ENCODE assay signal across 8 cellular contexts in the genomic region with DNA sequence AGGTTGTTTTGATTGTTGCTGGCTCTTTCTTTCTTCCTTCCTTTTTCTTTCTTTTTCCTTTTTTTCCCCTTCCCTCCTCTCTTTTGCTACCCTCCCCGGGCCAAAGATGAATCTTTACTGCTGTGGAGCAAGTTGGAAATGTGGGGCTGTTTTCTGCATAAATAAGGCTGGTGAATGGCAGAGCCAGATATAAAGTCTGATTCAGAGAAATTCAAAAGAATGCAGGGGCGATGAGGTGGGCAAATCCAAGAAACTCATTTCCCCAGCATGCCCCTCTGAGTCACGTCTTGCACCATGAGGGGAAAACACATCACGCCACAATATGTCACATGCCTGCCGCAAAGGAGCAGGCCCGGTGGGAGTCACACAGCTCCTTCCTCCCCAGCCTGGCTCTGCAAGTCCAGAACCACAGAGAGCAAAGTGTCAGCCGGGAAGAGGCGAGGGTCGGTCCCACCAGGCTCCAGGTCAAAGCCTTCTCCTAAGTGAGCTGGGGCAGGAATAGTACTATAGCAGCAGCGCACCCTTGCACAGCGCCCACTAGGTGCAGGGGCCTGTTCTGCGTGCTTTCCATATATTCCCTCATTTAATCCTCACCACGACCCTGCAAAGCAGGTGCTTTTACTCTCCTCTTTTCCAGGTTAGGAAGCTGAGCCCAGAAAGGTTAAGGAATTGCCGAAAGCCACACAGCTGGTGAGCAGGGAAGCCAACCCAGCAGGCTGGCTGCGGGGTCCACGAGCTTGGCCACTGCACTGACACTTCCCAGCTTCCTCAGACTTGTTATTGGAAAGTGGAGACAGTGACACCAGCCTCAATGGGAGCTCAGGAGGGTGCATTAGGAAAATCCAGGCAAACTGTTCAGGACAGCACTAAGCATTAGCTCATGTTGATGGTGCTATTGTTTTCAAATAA.
DNase-seq lines count a peak whose midpoint lies in the region; ATAC-seq, FAIRE-seq and TF ChIP-seq lines count a peak whose summit lies in the region.

No MANE protein-coding gene starts in this region.

- H3K36me3 ChIP-seq in colonic mucosa, result no peaks in the 10 kb centered on the region
- H3K36me3 ChIP-seq in HepG2 (replicated peaks in 1 of 2; ENCODE audit: control insufficient read depth in 1 of 2, insufficient read depth in 2 of 2, low read length in 2 of 2), result no peaks in the 10 kb centered on the region

- peaks cover 2% of the 10 kb centered on the region for H3K27me3 Mint-ChIP-seq in activated CD4-positive, alpha-beta T cell treated with anti-CD3 and anti-CD28 coated beads for 36 hours

- intact Hi-C loops in activated CD4-positive, alpha-beta T cell treated with anti-CD3 and anti-CD28 coated beads for 36 hours (cut with DNase I, micrococcal nuclease), result loop anchor here (1.0 to 10.0 kb wide), 9 partner anchors 17 to 671 kb away; a partner anchor contains a TSS
- intact Hi-C loops in colonic mucosa (cut with DNase I) (loop anchor here (5.0 to 10.0 kb wide), 2 partner anchors 88 to 220 kb away; no protein-coding TSS in a partner anchor), HepG2 (cut with micrococcal nuclease; ENCODE audit: unreplicated experiment) (loop anchor here (1.0 to 10.0 kb wide), 5 partner anchors 60 to 213 kb away; a partner anchor contains a TSS)

- H3K27ac ChIP-seq in colonic mucosa (peak overlapping the region; percentile 83), HepG2 (ENCODE audit: extremely low read length, insufficient read depth, low read length) (peak overlapping the region; percentile 98)

- H3K9me3 ChIP-seq in colonic mucosa, result no peaks in the 10 kb centered on the region
- no peaks in the 10 kb centered on the region for H3K9me3 ChIP-seq in HepG2 (ENCODE audit: low read length)

- H3K79me2 ChIP-seq in HepG2 (ENCODE audit: insufficient read depth, low read length), result no peaks in the 10 kb centered on the region

- H3K27ac Mint-ChIP-seq in activated CD4-positive, alpha-beta T cell treated with anti-CD3 and anti-CD28 coated beads for 36 hours, result peak overlapping the region; percentile 100

- peak overlapping the region; percentile 82 for H3K4me3 Mint-ChIP-seq in activated CD4-positive, alpha-beta T cell treated with anti-CD3 and anti-CD28 coated beads for 36 hours

- TSS peak; percentile 90 for BruUV-seq in HepG2 (replicated peaks; lab: Mats Ljungman, UMichigan)

- peaks cover 33% of the 10 kb centered on the region for H3K4me1 Mint-ChIP-seq in activated CD4-positive, alpha-beta T cell treated with anti-CD3 and anti-CD28 coated beads for 36 hours

- CTCF ChIA-PET in activated CD4-positive, alpha-beta T cell treated with anti-CD3 and anti-CD28 coated beads for 36 hours (lab: Charles Lee), result interaction anchor here (0.6 to 1.8 kb wide), 10 partner anchors 8 to 92 kb away, joined by 3 to 7 read pairs (median 4); no protein-coding TSS in a partner anchor
- CTCF ChIA-PET in HepG2 (lab: Yijun Ruan, JAX; ENCODE audit: low intra/inter-chr PET ratio, low total read pairs), result no interaction called here

- TF ChIP-seq CTCF in colonic mucosa (IDR thresholded peaks at IDR 0.05) (peak; percentile 45), HepG2 (CRISPR knock-in tag; IDR thresholded peaks at IDR 0.05) (peak; percentile 92)

- no peaks in the 10 kb centered on the region for H3K9me3 Mint-ChIP-seq in activated CD4-positive, alpha-beta T cell treated with anti-CD3 and anti-CD28 coated beads for 36 hours (ENCODE audit: low read depth)

- H3K4me1 ChIP-seq in colonic mucosa (peaks cover 5% of the 10 kb centered on the region), HepG2 (ENCODE audit: insufficient read depth, low read length) (peaks cover 84% of the 10 kb centered on the region)

- in situ Hi-C loops in HepG2 (cut with HindIII; ENCODE audit: extremely low pct_ligation_motif_present, low pct_unique_long_range_greater_than_20kb), result loop anchor here (5.0 kb wide), 2 partner anchors 78 to 213 kb away; no protein-coding TSS in a partner anchor

- no peak; a peak in 1 of 4 replicates for TF ChIP-seq EP300 in HepG2 (IDR thresholded peaks at IDR 0.05; ENCODE audit: low read depth in 2 of 2, low read length in 2 of 2)
- TF ChIP-seq EP300 in HepG2 (CRISPR knock-in tag; IDR thresholded peaks at IDR 0.05; ENCODE audit: borderline replicate concordance), result no peak

- peak overlapping the region; percentile 97 for H3K4me2 ChIP-seq in HepG2 (ENCODE audit: low read depth, low read length)

- H3K4me3 ChIP-seq in colonic mucosa (peak overlapping the region; percentile 42), HepG2 (replicated peaks in 1 of 3; ENCODE audit: insufficient read depth in 1 of 3, low read depth in 2 of 3, low read length in 3 of 3) (peak overlapping the region; percentile 48 to 60 (median 58))

- peak; percentile 83 for DNase-seq in AG08396 (ENCODE audit: low spot score)
- peak; percentile 37 for DNase-seq in NCI-H2227 (lab: John Stamatoyannopoulos, UW; ENCODE audit: unreplicated experiment)
- DNase-seq in activated CD4-positive, alpha-beta T cell treated with anti-CD3 and anti-CD28 coated beads for 36 hours, result peak; percentile 85
- peak; percentile 67 for DNase-seq in colonic mucosa
- DNase-seq in HepG2 (ENCODE audit: low spot score), result peak; percentile 76
- peak; percentile 43 to 50 for DNase-seq in stimulated activated CD4-positive, alpha-beta T cell treated with anti-CD3 and anti-CD28 coated beads, Interleukin-2, amount 100 ng/mL, for 48 hours

- H3K27me3 ChIP-seq in colonic mucosa (no peaks in the 10 kb centered on the region), HepG2 (ENCODE audit: control insufficient read depth in 1 of 2, insufficient read depth in 2 of 2, low read length in 2 of 2) (no peaks in the 10 kb centered on the region)

- POLR2A ChIA-PET in activated CD4-positive, alpha-beta T cell treated with anti-CD3 and anti-CD28 coated beads for 36 hours (lab: Charles Lee), result interaction anchor here (0.9 to 1.4 kb wide), 3 partner anchors 10 to 225 kb away, joined by 3 to 12 read pairs (median 5); no protein-coding TSS in a partner anchor
- POLR2A ChIA-PET in HepG2 (lab: Yijun Ruan, JAX), result interaction anchor here (0.7 to 5.2 kb wide), 20 partner anchors 12 to 938 kb away, joined by 3 to 122 read pairs (median 6); a partner anchor contains a TSS

- no peaks in the 10 kb centered on the region for H4K20me1 ChIP-seq in HepG2 (ENCODE audit: insufficient read depth, low read length)

- no peaks in the 10 kb centered on the region for H3K36me3 Mint-ChIP-seq in activated CD4-positive, alpha-beta T cell treated with anti-CD3 and anti-CD28 coated beads for 36 hours (ENCODE audit: low read depth)

- 6% methylated on average over 12 of the region's 16 CpGs for WGBS in HepG2 (ENCODE audit: low lambda C conversion rate)

- H3K9ac ChIP-seq in colonic mucosa (ENCODE audit: low read depth in 2 of 2, low read length in 2 of 2), result peak overlapping the region in 1 of 2 donors; percentile 35
- H3K9ac ChIP-seq in HepG2 (ENCODE audit: insufficient read depth, low read depth, low read length), result peak overlapping the region; percentile 82

- TF ChIP-seq POLR2A in HepG2 (IDR thresholded peaks at IDR 0.05; ENCODE audit: insufficient read depth in 1 of 2, low read depth in 2 of 2, low read length in 2 of 2), result peak in 1 of 2 experiments; percentile 80; a peak in 2 of 4 replicates

- TF ChIP-seq RAD21 in HepG2 (CRISPR knock-in tag; IDR thresholded peaks at IDR 0.05), result peak; percentile 72

- FAIRE-seq in HepG2 (lab: Jason Lieb, UNC), result peak; percentile 81

- peak; percentile 35 for ATAC-seq in GM19452 (IDR thresholded peaks at IDR 0.05; ENCODE audit: unreplicated experiment)
- ATAC-seq in activated CD4-positive, alpha-beta T cell treated with anti-CD3 and anti-CD28 coated beads for 36 hours, result peak; percentile 74
- peak; percentile 37 for ATAC-seq in HepG2
- no peak for ATAC-seq in GM18502 (IDR thresholded peaks at IDR 0.05; ENCODE audit: poor library complexity, unreplicated experiment)

- H2AFZ ChIP-seq in HepG2 (ENCODE audit: low read length), result no peak overlapping the region

TF ChIP-seq in HepG2, 621 proteins besides CTCF, POLR2A, EP300 and RAD21 (continues in another document):
- TF ChIP-seq, protein P1, sequence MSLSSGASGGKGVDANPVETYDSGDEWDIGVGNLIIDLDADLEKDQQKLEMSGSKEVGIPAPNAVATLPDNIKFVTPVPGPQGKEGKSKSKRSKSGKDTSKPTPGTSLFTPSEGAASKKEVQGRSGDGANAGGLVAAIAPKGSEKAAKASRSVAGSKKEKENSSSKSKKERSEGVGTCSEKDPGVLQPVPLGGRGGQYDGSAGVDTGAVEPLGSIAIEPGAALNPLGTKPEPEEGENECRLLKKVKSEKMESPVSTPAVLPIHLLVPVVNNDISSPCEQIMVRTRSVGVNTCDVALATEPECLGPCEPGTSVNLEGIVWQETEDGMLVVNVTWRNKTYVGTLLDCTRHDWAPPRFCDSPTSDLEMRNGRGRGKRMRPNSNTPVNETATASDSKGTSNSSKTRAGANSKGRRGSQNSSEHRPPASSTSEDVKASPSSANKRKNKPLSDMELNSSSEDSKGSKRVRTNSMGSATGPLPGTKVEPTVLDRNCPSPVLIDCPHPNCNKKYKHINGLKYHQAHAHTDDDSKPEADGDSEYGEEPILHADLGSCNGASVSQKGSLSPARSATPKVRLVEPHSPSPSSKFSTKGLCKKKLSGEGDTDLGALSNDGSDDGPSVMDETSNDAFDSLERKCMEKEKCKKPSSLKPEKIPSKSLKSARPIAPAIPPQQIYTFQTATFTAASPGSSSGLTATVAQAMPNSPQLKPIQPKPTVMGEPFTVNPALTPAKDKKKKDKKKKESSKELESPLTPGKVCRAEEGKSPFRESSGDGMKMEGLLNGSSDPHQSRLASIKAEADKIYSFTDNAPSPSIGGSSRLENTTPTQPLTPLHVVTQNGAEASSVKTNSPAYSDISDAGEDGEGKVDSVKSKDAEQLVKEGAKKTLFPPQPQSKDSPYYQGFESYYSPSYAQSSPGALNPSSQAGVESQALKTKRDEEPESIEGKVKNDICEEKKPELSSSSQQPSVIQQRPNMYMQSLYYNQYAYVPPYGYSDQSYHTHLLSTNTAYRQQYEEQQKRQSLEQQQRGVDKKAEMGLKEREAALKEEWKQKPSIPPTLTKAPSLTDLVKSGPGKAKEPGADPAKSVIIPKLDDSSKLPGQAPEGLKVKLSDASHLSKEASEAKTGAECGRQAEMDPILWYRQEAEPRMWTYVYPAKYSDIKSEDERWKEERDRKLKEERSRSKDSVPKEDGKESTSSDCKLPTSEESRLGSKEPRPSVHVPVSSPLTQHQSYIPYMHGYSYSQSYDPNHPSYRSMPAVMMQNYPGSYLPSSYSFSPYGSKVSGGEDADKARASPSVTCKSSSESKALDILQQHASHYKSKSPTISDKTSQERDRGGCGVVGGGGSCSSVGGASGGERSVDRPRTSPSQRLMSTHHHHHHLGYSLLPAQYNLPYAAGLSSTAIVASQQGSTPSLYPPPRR (CRISPR knock-in tag; IDR thresholded peaks at IDR 0.05; ENCODE audit: borderline replicate concordance), result peak; percentile 32; the same call in 1 of the 2 replicates
- TF ChIP-seq ZC3H13 (CRISPR knock-in tag; IDR thresholded peaks at IDR 0.05) (no peak), KDM5B (CRISPR knock-in tag; IDR thresholded peaks at IDR 0.05; ENCODE audit: borderline replicate concordance) (peak; percentile 69), SAP130 (CRISPR knock-in tag; IDR thresholded peaks at IDR 0.05; ENCODE audit: low read depth) (peak; percentile 43; the same call in 1 of the 2 replicates), ZSCAN20 (CRISPR knock-in tag; IDR thresholded peaks at IDR 0.05; ENCODE audit: borderline replicate concordance) (no peak), SALL2 (CRISPR knock-in tag; IDR thresholded peaks at IDR 0.05) (peak; percentile 26; the same call in 1 of the 2 replicates)
